ENCODE assay signal across 1 cellular context in the genomic region with DNA sequence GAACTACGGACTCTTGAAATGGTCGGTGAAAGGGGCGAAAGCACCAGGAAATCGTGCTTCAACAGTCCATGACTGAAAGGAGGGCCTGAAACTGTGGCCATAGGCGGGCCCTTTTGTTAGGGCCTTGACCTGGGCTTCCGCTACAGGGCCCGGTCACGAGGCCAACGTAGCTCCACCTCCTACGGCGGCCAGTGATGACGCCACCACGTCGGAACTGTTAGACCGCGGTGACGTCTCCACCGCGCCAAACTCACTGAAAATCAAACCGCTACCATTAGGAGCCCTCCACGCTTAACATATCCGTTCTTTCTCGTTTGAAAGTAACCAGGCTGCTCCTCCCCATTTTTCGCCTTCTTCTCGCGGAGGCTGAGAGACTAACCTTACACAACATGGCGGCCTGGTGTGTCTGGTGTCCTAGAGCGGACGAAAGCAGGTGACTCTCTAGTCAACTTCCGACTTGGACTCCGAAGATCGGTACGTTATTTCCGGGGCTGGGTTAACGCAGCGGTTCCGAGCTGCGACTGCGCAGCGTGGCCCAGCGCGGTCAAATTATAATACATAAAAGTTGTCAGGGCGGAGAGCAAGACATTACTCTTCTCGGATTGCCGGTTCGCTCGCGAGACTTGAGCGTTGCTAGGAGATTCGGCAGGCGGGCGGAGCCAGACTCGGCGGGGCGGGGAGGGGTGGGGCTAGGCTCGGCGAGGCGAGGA.
TF ChIP-seq lines count a peak whose summit lies in the region.

No MANE protein-coding gene starts in this region.

TF ChIP-seq in A549, 52 proteins besides CTCF, POLR2A, EP300 and RAD21 (continued from another document):
- TF ChIP-seq, protein P1, sequence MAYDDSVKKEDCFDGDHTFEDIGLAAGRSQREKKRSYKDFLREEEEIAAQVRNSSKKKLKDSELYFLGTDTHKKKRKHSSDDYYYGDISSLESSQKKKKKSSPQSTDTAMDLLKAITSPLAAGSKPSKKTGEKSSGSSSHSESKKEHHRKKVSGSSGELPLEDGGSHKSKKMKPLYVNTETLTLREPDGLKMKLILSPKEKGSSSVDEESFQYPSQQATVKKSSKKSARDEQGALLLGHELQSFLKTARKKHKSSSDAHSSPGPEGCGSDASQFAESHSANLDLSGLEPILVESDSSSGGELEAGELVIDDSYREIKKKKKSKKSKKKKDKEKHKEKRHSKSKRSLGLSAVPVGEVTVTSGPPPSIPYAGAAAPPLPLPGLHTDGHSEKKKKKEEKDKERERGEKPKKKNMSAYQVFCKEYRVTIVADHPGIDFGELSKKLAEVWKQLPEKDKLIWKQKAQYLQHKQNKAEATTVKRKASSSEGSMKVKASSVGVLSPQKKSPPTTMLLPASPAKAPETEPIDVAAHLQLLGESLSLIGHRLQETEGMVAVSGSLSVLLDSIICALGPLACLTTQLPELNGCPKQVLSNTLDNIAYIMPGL (CRISPR knock-in tag; IDR thresholded peaks at IDR 0.05; ENCODE audit: borderline replicate concordance) = peak; percentile 32; the same call in 1 of the 2 replicates
- TF ChIP-seq ESRRA (IDR thresholded peaks at IDR 0.05; ENCODE audit: borderline replicate concordance, low read length) (no peak), MYC (IDR thresholded peaks at IDR 0.05; ENCODE audit: borderline replicate concordance, low read length) (peak; percentile 67; the same call in 1 of the 2 replicates), POLR2AphosphoS2 (conservative IDR thresholded peaks at IDR 0.05; ENCODE audit: low read length) (no peak; the same call in 1 of the 2 replicates), CHD2 (IDR thresholded peaks at IDR 0.05; ENCODE audit: low read length, partially characterized antibody) (peak; percentile 86), RARB (CRISPR knock-in tag; IDR thresholded peaks at IDR 0.05) (0 out of 2 replicates have a peak, but pooled peaks have one; percentile 25), JUN (IDR thresholded peaks at IDR 0.05) (peak; percentile 78 to 89), FOSL2 (IDR thresholded peaks at IDR 0.05) (no peak), FOSL2 (CRISPR knock-in tag; IDR thresholded peaks at IDR 0.05) (0 out of 2 replicates have a peak, but pooled peaks have one; percentile 22), CBX2 (IDR thresholded peaks at IDR 0.05; ENCODE audit: borderline replicate concordance, low read depth) (no peak), CBX8 (IDR thresholded peaks at IDR 0.05) (no peak), ZFP36 (IDR thresholded peaks at IDR 0.05; ENCODE audit: borderline replicate concordance, partially characterized antibody) (peak; percentile 22), EHF (CRISPR knock-in tag; IDR thresholded peaks at IDR 0.05) (no peak), ZNF302 (CRISPR knock-in tag; IDR thresholded peaks at IDR 0.05) (no peak), TFCP2L1 (CRISPR knock-in tag; IDR thresholded peaks at IDR 0.05) (peak; percentile 82; the same call in 1 of the 2 replicates), HOXB13 (CRISPR knock-in tag; IDR thresholded peaks at IDR 0.05; ENCODE audit: low read depth) (no peak), HEYL (CRISPR knock-in tag; IDR thresholded peaks at IDR 0.05) (no peak), SMC3 (IDR thresholded peaks at IDR 0.05) (no peak), HOXA7 (CRISPR knock-in tag; IDR thresholded peaks at IDR 0.05) (no peak), CEBPB (IDR thresholded peaks at IDR 0.05) (0 out of 4 replicates have a peak, but pooled peaks of 1 of the 2 experiments have one; percentile 20), HOXB5 (CRISPR knock-in tag; IDR thresholded peaks at IDR 0.05) (0 out of 2 replicates have a peak, but pooled peaks have one; percentile 0), MAFK (IDR thresholded peaks at IDR 0.05; ENCODE audit: partially characterized antibody) (no peak), TP53 (CRISPR knock-in tag; IDR thresholded peaks at IDR 0.05) (peak; percentile 92; the same call in 1 of the 2 replicates), RFX5 (IDR thresholded peaks at IDR 0.05) (peak; percentile 63), SREBF2 (IDR thresholded peaks at IDR 0.05) (no peak)
- TF ChIP-seq, protein P2, sequence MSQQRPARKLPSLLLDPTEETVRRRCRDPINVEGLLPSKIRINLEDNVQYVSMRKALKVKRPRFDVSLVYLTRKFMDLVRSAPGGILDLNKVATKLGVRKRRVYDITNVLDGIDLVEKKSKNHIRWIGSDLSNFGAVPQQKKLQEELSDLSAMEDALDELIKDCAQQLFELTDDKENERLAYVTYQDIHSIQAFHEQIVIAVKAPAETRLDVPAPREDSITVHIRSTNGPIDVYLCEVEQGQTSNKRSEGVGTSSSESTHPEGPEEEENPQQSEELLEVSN (IDR thresholded peaks at IDR 0.05; ENCODE audit: borderline replicate concordance, low read depth) = no peak; the same call in 1 of the 2 replicates
- TF ChIP-seq, protein P3, sequence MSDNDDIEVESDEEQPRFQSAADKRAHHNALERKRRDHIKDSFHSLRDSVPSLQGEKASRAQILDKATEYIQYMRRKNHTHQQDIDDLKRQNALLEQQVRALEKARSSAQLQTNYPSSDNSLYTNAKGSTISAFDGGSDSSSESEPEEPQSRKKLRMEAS (IDR thresholded peaks at IDR 0.05) = peak; percentile 85
- TF ChIP-seq, protein P4, sequence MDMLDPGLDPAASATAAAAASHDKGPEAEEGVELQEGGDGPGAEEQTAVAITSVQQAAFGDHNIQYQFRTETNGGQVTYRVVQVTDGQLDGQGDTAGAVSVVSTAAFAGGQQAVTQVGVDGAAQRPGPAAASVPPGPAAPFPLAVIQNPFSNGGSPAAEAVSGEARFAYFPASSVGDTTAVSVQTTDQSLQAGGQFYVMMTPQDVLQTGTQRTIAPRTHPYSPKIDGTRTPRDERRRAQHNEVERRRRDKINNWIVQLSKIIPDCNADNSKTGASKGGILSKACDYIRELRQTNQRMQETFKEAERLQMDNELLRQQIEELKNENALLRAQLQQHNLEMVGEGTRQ (IDR thresholded peaks at IDR 0.05) = peak; percentile 90
- TF ChIP-seq, protein P5, sequence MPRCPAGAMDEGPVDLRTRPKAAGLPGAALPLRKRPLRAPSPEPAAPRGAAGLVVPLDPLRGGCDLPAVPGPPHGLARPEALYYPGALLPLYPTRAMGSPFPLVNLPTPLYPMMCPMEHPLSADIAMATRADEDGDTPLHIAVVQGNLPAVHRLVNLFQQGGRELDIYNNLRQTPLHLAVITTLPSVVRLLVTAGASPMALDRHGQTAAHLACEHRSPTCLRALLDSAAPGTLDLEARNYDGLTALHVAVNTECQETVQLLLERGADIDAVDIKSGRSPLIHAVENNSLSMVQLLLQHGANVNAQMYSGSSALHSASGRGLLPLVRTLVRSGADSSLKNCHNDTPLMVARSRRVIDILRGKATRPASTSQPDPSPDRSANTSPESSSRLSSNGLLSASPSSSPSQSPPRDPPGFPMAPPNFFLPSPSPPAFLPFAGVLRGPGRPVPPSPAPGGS (IDR thresholded peaks at IDR 0.05) = peak; percentile 84; the same call in 2 of the 3 replicates
